Comparison of ENCODE assay signal across 13 cellular contexts in genomic region chr11:18590573-18590972, GRCh38. TPM values are rescaled to one million over a fixed set of nuclear protein-coding genes. Genes with fewer than 3 reads are reported as not detected.
DNase-seq lines count a peak whose midpoint lies in the region; ATAC-seq, FAIRE-seq and TF ChIP-seq lines count a peak whose summit lies in the region.
"Had no signal": no experiment of that assay in that cellular context is flagged by ENCODE, and none has a peak within 500 bp of the region (broad histone marks: within the 10 kb centered on the region; RNA-seq: fewer than 3 reads in every experiment).

No MANE protein-coding gene starts in this region.

- H3K36me3 ChIP-seq in adrenal gland (replicated peaks in 1 of 2) (no peaks in the 10 kb centered on the region), pancreas (no peaks in the 10 kb centered on the region), ascending aorta (peaks cover 0 to 3% of the 10 kb centered on the region in 2 donors)
- H3K36me3 ChIP-seq: brain microvascular endothelial cell, SJSA1, thyroid gland had no signal

- intact Hi-C loops in activated CD8-positive, alpha-beta T cell treated with anti-CD3 and anti-CD28 coated beads for 36 hours (cut with micrococcal nuclease): no loop called here
- intact Hi-C loops in adrenal gland (cut with DNase I) (no loop called here), pancreas (cut with DNase I) (no loop called here), ascending aorta (cut with DNase I) (no loop called here)

- peak overlapping the region in 1 of 4 donors; percentile 80 for H3K4me3 ChIP-seq in adrenal gland
- no peak overlapping the region for H3K4me3 ChIP-seq in pancreas
- H3K4me3 ChIP-seq in ascending aorta: no peak overlapping the region
- H3K4me3 ChIP-seq: SJSA1, thyroid gland had no signal

- H3K9me3 ChIP-seq in adrenal gland (replicated peaks in 1 of 3): no peaks in the 10 kb centered on the region
- no peaks in the 10 kb centered on the region for H3K9me3 ChIP-seq in pancreas
- no peaks in the 10 kb centered on the region for H3K9me3 ChIP-seq in ascending aorta
- H3K9me3 ChIP-seq: left lung, SJSA1, thyroid gland had no signal

- POLR2A ChIA-PET in activated CD8-positive, alpha-beta T cell treated with anti-CD3 and anti-CD28 coated beads for 36 hours (lab: Charles Lee): interaction anchor here (1.1 to 1.6 kb wide), 2 partner anchors 38 to 196 kb away, joined by 3 read pairs; partner anchors contain the start of gene LDHA
- POLR2A ChIA-PET in activated CD8-positive, alpha-beta T cell treated with anti-CD3 and anti-CD28 coated beads, Interleukin-2, amount 10 ng/mL, durations not matched to agents 7 days and 5 days (lab: Charles Lee): interaction anchor here (1.4 kb wide), 1 partner anchor 29 kb away, joined by 3 read pairs; no protein-coding TSS in a partner anchor
- POLR2A ChIA-PET in naive thymus-derived CD8-positive, alpha-beta T cell (lab: Charles Lee): no interaction called here

- H3K27ac ChIP-seq in adrenal gland (peak overlapping the region in 4 of 5 donors; percentile 21 to 90 (median 56)), pancreas (no peak overlapping the region), ascending aorta (no peak overlapping the region)
- H3K27ac ChIP-seq: brain microvascular endothelial cell, left lung, SJSA1, thyroid gland had no signal

- peak overlapping the region; percentile 53 for H3K27ac Mint-ChIP-seq in activated CD8-positive, alpha-beta T cell treated with anti-CD3 and anti-CD28 coated beads for 36 hours
- no peak overlapping the region for H3K27ac Mint-ChIP-seq in activated CD8-positive, alpha-beta T cell treated with anti-CD3 and anti-CD28 coated beads, Interleukin-2, amount 10 ng/mL, durations not matched to agents 7 days and 5 days
- H3K27ac Mint-ChIP-seq in naive thymus-derived CD8-positive, alpha-beta T cell: peak overlapping the region in 6 of 10 donors; percentile 24 to 76 (median 52)

- TF ChIP-seq CTCF in activated CD8-positive, alpha-beta T cell treated with anti-CD3 and anti-CD28 coated beads for 36 hours (IDR thresholded peaks at IDR 0.05): no peak
- no peak for TF ChIP-seq CTCF in adrenal gland (IDR thresholded peaks at IDR 0.05)
- TF ChIP-seq CTCF in pancreas (IDR thresholded peaks at IDR 0.05): no peak
- TF ChIP-seq CTCF in ascending aorta (IDR thresholded peaks at IDR 0.05): no peak
- no peak for TF ChIP-seq CTCF in GM13977 (IDR thresholded peaks at IDR 0.05; ENCODE audit: extremely low read depth, insufficient read depth, missing control alignments)

- H3K27me3 ChIP-seq in adrenal gland (no peaks in the 10 kb centered on the region), pancreas (no peaks in the 10 kb centered on the region), ascending aorta (no peaks in the 10 kb centered on the region)
- H3K27me3 ChIP-seq: brain microvascular endothelial cell, left lung, SJSA1, thyroid gland had no signal

- DNase-seq in activated CD8-positive, alpha-beta T cell treated with anti-CD3 and anti-CD28 coated beads for 36 hours: no peak
- DNase-seq in activated CD8-positive, alpha-beta T cell treated with anti-CD3 and anti-CD28 coated beads, Interleukin-2, amount 10 ng/mL, durations not matched to agents 7 days and 5 days: no peak
- DNase-seq in GM12892 (ENCODE audit: insufficient read length) (no peak), adrenal gland (peak in 4 of 7 donors; percentile 19 to 39 (median 24)), pancreas (no peak), ascending aorta (ENCODE audit: low spot score in 2 of 2) (no peak), GM13977 (ENCODE audit: low spot score) (no peak)
- DNase-seq in naive thymus-derived CD8-positive, alpha-beta T cell: no peak
- DNase-seq: brain microvascular endothelial cell, left lung, NCI-H2171, thyroid gland had no signal

- H3K9me3 Mint-ChIP-seq in activated CD8-positive, alpha-beta T cell treated with anti-CD3 and anti-CD28 coated beads for 36 hours: no peaks in the 10 kb centered on the region
- no peaks in the 10 kb centered on the region for H3K9me3 Mint-ChIP-seq in activated CD8-positive, alpha-beta T cell treated with anti-CD3 and anti-CD28 coated beads, Interleukin-2, amount 10 ng/mL, durations not matched to agents 7 days and 5 days (ENCODE audit: insufficient read depth)
- H3K9me3 Mint-ChIP-seq in naive thymus-derived CD8-positive, alpha-beta T cell: no peaks in the 10 kb centered on the region

- ATAC-seq in activated CD8-positive, alpha-beta T cell treated with anti-CD3 and anti-CD28 coated beads for 36 hours: no peak
- no peak for ATAC-seq in activated CD8-positive, alpha-beta T cell treated with anti-CD3 and anti-CD28 coated beads, Interleukin-2, amount 10 ng/mL, durations not matched to agents 7 days and 5 days
- ATAC-seq in naive thymus-derived CD8-positive, alpha-beta T cell: no peak
- ATAC-seq in pancreas: no peak
- ATAC-seq: left lung had no signal

- CTCF ChIA-PET in activated CD8-positive, alpha-beta T cell treated with anti-CD3 and anti-CD28 coated beads for 36 hours (lab: Charles Lee): interaction anchor here (1.2 kb wide), 1 partner anchor 43 kb away, joined by 4 read pairs; the partner anchor contains the start of gene SPTY2D1
- CTCF ChIA-PET in activated CD8-positive, alpha-beta T cell treated with anti-CD3 and anti-CD28 coated beads, Interleukin-2, amount 10 ng/mL, durations not matched to agents 7 days and 5 days (lab: Charles Lee): interaction anchor here (0.7 to 2.1 kb wide), 5 partner anchors 12 to 174 kb away, joined by 3 to 7 read pairs (median 3); no protein-coding TSS in a partner anchor

- H3K27me3 Mint-ChIP-seq in activated CD8-positive, alpha-beta T cell treated with anti-CD3 and anti-CD28 coated beads for 36 hours: no peaks in the 10 kb centered on the region
- H3K27me3 Mint-ChIP-seq in activated CD8-positive, alpha-beta T cell treated with anti-CD3 and anti-CD28 coated beads, Interleukin-2, amount 10 ng/mL, durations not matched to agents 7 days and 5 days (ENCODE audit: low read depth): no peaks in the 10 kb centered on the region
- no peaks in the 10 kb centered on the region for H3K27me3 Mint-ChIP-seq in naive thymus-derived CD8-positive, alpha-beta T cell

- FAIRE-seq in GM12892 (lab: Jason Lieb, UNC) (peak; percentile 66), pancreas (lab: Jason Lieb, UNC) (no peak)

- WGBS in adrenal gland, 4 donors: 25 to 33% (median 29%) methylated on average over 2 of the region's 2 CpGs
- WGBS in pancreas, 2 donors: 38 to 44% methylated on average over 2 of the region's 2 CpGs

- no peak overlapping the region for H3K4me3 Mint-ChIP-seq in activated CD8-positive, alpha-beta T cell treated with anti-CD3 and anti-CD28 coated beads for 36 hours
- no peak overlapping the region for H3K4me3 Mint-ChIP-seq in activated CD8-positive, alpha-beta T cell treated with anti-CD3 and anti-CD28 coated beads, Interleukin-2, amount 10 ng/mL, durations not matched to agents 7 days and 5 days
- peak overlapping the region in 1 of 10 donors; percentile 34 for H3K4me3 Mint-ChIP-seq in naive thymus-derived CD8-positive, alpha-beta T cell

- H3K4me1 ChIP-seq in adrenal gland (replicated peaks in 1 of 2): peaks cover 27 to 48% of the 10 kb centered on the region in 2 donors
- peaks cover 0 to 15% (median 0%) of the 10 kb centered on the region in 3 donors for H3K4me1 ChIP-seq in pancreas
- peaks cover 8 to 21% of the 10 kb centered on the region in 2 donors for H3K4me1 ChIP-seq in ascending aorta

- TF ChIP-seq POLR2A in GM12892 (IDR thresholded peaks at IDR 0.05; ENCODE audit: low read depth, low read length): no peak
- TF ChIP-seq POLR2A in adrenal gland (IDR thresholded peaks at IDR 0.05): no peak

- no peaks in the 10 kb centered on the region for H3K36me3 Mint-ChIP-seq in activated CD8-positive, alpha-beta T cell treated with anti-CD3 and anti-CD28 coated beads for 36 hours (ENCODE audit: low read depth)
- no peaks in the 10 kb centered on the region for H3K36me3 Mint-ChIP-seq in activated CD8-positive, alpha-beta T cell treated with anti-CD3 and anti-CD28 coated beads, Interleukin-2, amount 10 ng/mL, durations not matched to agents 7 days and 5 days (ENCODE audit: low read depth)
- H3K36me3 Mint-ChIP-seq in naive thymus-derived CD8-positive, alpha-beta T cell: no peaks in the 10 kb centered on the region

- H3K4me1 Mint-ChIP-seq in activated CD8-positive, alpha-beta T cell treated with anti-CD3 and anti-CD28 coated beads for 36 hours (ENCODE audit: low read depth): peaks cover 10% of the 10 kb centered on the region
- H3K4me1 Mint-ChIP-seq in activated CD8-positive, alpha-beta T cell treated with anti-CD3 and anti-CD28 coated beads, Interleukin-2, amount 10 ng/mL, durations not matched to agents 7 days and 5 days (ENCODE audit: low read depth): peaks cover 12% of the 10 kb centered on the region
- peaks cover 0 to 12% (median 5%) of the 10 kb centered on the region in 4 donors for H3K4me1 Mint-ChIP-seq in naive thymus-derived CD8-positive, alpha-beta T cell

- in situ Hi-C loops in GM13977 (cut with MboI; ENCODE audit: low pct_unique_long_range_greater_than_20kb, low sequenced_read_pairs, unreplicated experiment): no loop called here

RNA-seq across cellular contexts. Expression of gene UEVLD, which starts 2.0 kb away (rescaled TPM):
- total RNA-seq in activated CD8-positive, alpha-beta T cell treated with anti-CD3 and anti-CD28 coated beads for 36 hours: 10 to 100 TPM; 13.9 to 22.8 TPM
- 10 to 100 TPM; 13.4 to 14.4 TPM for total RNA-seq in activated CD8-positive, alpha-beta T cell treated with anti-CD3 and anti-CD28 coated beads, Interleukin-2, amount 10 ng/mL, durations not matched to agents 7 days and 5 days
- polyA plus RNA-seq in GM12892 (2012; ENCODE audit: missing spikeins): 10.6 TPM
- total RNA-seq in adrenal gland: 10 to 100 TPM in 7 of 8 donors, 1 to 10 TPM in 1; 9.6 to 30.1 (median 23.5) TPM
- polyA plus RNA-seq in adrenal gland: 10 to 100 TPM in 1 of 3 donors, 1 to 10 TPM in 2; 4.1 to 29.4 (median 6.0) TPM
- 10 to 100 TPM in 1 of 2 experiments, 1 to 10 TPM in 1; 6.0 to 10.5 TPM for total RNA-seq in naive thymus-derived CD8-positive, alpha-beta T cell
- polyA plus RNA-seq in naive thymus-derived CD8-positive, alpha-beta T cell: 1 to 10 TPM; 5.5 to 8.9 (median 6.1) TPM
- 10 to 100 TPM in 2 of 6 donors, 1 to 10 TPM in 4; 6.8 to 11.2 (median 8.4) TPM for total RNA-seq in pancreas
- 1 to 10 TPM; 3.3 to 5.4 TPM for polyA plus RNA-seq in pancreas
- 10.1 TPM for total RNA-seq in ascending aorta

RNA-seq across cellular contexts. Expression of gene MISFA, which starts 9.0 kb away (rescaled TPM):
- total RNA-seq in activated CD8-positive, alpha-beta T cell treated with anti-CD3 and anti-CD28 coated beads for 36 hours: 1 to 10 TPM in 1 of 2 experiments, under 1 TPM in 1; 0.67 to 1.1 TPM
- 1 to 10 TPM in 1 of 2 experiments, not detected in 1; 1.4 TPM for total RNA-seq in activated CD8-positive, alpha-beta T cell treated with anti-CD3 and anti-CD28 coated beads, Interleukin-2, amount 10 ng/mL, durations not matched to agents 7 days and 5 days
- 1.6 TPM for polyA plus RNA-seq in GM12892 (2012; ENCODE audit: missing spikeins)
- total RNA-seq in adrenal gland: 10 to 100 TPM in 1 of 8 donors, 1 to 10 TPM in 4, under 1 TPM in 1, not detected in 2; 0.55 to 17.3 (median 3.5) TPM
- polyA plus RNA-seq in adrenal gland: 1 to 10 TPM; 1.8 to 8.7 (median 3.7) TPM
- total RNA-seq in naive thymus-derived CD8-positive, alpha-beta T cell: under 1 TPM in 1 of 2 experiments, not detected in 1; 0.47 TPM
- under 1 TPM in 1 of 3 donors, not detected in 2; 0.96 TPM for polyA plus RNA-seq in naive thymus-derived CD8-positive, alpha-beta T cell
- 1 to 10 TPM in 4 of 6 donors, under 1 TPM in 2; 0.63 to 4.1 (median 1.4) TPM for total RNA-seq in pancreas
- 1 to 10 TPM; 1.2 to 3.4 TPM for polyA plus RNA-seq in pancreas
- total RNA-seq in ascending aorta: not detected

RNA-seq across cellular contexts. Expression of gene SPTY2D1, which starts 43.6 kb away (rescaled TPM):
- total RNA-seq in activated CD8-positive, alpha-beta T cell treated with anti-CD3 and anti-CD28 coated beads for 36 hours: 10 to 100 TPM; 21.3 TPM
- 10 to 100 TPM; 25.7 to 26.0 TPM for total RNA-seq in activated CD8-positive, alpha-beta T cell treated with anti-CD3 and anti-CD28 coated beads, Interleukin-2, amount 10 ng/mL, durations not matched to agents 7 days and 5 days
- 9.9 TPM for polyA plus RNA-seq in GM12892 (2012; ENCODE audit: missing spikeins)
- total RNA-seq in adrenal gland: 10 to 100 TPM; 11.1 to 26.4 (median 18.6) TPM
- 10 to 100 TPM in 1 of 3 donors, 1 to 10 TPM in 2; 2.5 to 44.5 (median 3.1) TPM for polyA plus RNA-seq in adrenal gland
- 10 to 100 TPM; 17.0 to 20.1 TPM for total RNA-seq in naive thymus-derived CD8-positive, alpha-beta T cell
- polyA plus RNA-seq in naive thymus-derived CD8-positive, alpha-beta T cell: 10 to 100 TPM in 1 of 3 donors, 1 to 10 TPM in 2; 4.7 to 11.0 (median 7.3) TPM
- 10 to 100 TPM in 2 of 6 donors, 1 to 10 TPM in 4; 6.2 to 13.6 (median 8.5) TPM for total RNA-seq in pancreas
- polyA plus RNA-seq in pancreas: 1 to 10 TPM; 1.7 to 4.0 TPM
- 7.8 TPM for total RNA-seq in ascending aorta

Comparison
In these comparisons a context has a peak if more than half of its experiments do, and no peak if none do; other contexts are left out.
1. DNase-seq: peak in adrenal gland (4 of 7); none in activated CD8-positive, alpha-beta T cell treated with anti-CD3 and anti-CD28 coated beads for 36 hours (single experiment), activated CD8-positive, alpha-beta T cell treated with anti-CD3 and anti-CD28 coated beads, Interleukin-2, amount 10 ng/mL, durations not matched to agents 7 days and 5 days (single experiment), GM12892 (single experiment), naive thymus-derived CD8-positive, alpha-beta T cell (0 of 10), pancreas (0 of 6), ascending aorta (0 of 2) and GM13977 (single experiment).
2. H3K27ac ChIP-seq: peak in adrenal gland (4 of 5); none in pancreas (0 of 4) and ascending aorta (0 of 2).